Comparison of ENCODE assay signal across 1 cellular context in the genomic region with DNA sequence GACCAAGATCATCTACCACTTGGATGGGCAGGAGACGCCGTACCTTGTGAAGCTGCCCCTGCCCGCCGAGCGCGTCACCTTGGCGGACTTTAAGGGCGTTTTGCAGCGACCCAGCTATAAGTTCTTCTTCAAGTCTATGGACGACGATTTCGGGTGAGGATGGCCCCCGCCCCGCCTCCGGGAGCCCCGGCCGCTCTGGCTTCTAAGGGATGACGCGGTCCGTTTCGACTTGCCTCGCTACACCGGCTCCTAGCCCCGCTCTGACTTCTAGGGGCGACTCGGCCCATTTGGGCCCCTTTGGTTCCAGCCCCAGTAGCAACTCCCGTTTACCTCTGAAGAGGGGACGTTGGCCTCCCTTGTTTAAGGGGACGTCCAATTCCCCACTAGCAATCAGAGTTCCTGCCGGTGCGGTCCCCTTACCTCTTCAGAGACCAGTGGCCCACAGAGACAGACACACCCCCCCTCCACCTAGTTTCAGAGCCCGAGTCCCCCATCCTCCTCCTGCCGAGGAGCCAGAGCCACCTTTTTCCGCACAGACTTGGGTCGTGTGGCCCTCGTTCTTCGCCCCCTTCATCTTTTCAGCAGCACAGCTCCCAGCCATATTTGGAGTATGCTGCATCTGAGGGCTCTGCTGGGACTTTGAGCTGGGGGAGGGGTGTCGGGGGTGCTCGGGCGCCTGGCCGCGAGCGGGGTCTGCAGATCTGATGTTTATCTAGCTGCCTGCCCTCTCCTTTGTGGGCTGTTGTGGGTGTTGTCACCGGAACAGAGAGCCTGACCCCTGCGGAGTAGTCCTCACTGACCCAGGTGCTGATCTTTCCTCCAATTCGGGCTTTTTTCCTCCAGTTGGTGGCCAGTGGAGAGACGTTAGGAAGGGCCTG.
TF ChIP-seq lines count a peak whose summit lies in the region.

No MANE protein-coding gene starts in this region.

TF ChIP-seq in H1, 55 proteins besides CTCF, POLR2A, EP300 and RAD21:
- peak; percentile 3; the same call in 1 of the 2 replicates for TF ChIP-seq PHF8 (conservative IDR thresholded peaks at IDR 0.05; ENCODE audit: low read depth, low read length)
- 0 out of 2 replicates have a peak, but pooled peaks have one; percentile 13 for TF ChIP-seq TBP (IDR thresholded peaks at IDR 0.05; ENCODE audit: low read depth, low read length)
- no peak for TF ChIP-seq SIRT6 (IDR thresholded peaks at IDR 0.05; ENCODE audit: low read length)
- no peak for TF ChIP-seq CBX8 (IDR thresholded peaks at IDR 0.05; ENCODE audit: borderline replicate concordance, low read depth, low read length)
- TF ChIP-seq SIN3A (conservative IDR thresholded peaks at IDR 0.05 in 1 of 2, IDR thresholded peaks at IDR 0.05 in 1 of 2; ENCODE audit: low read depth in 1 of 2, low read length in 2 of 2): peak in 1 of 2 experiments; percentile 31; a peak in 1 of 4 replicates
- TF ChIP-seq EGR1 (IDR thresholded peaks at IDR 0.05; ENCODE audit: borderline replicate concordance, low read depth, low read length): no peak
- TF ChIP-seq, protein P1, sequence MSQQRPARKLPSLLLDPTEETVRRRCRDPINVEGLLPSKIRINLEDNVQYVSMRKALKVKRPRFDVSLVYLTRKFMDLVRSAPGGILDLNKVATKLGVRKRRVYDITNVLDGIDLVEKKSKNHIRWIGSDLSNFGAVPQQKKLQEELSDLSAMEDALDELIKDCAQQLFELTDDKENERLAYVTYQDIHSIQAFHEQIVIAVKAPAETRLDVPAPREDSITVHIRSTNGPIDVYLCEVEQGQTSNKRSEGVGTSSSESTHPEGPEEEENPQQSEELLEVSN (IDR thresholded peaks at IDR 0.05): no peak
- peak; percentile 39 for TF ChIP-seq SAP30 (IDR thresholded peaks at IDR 0.05; ENCODE audit: insufficient read depth, insufficient replicate concordance, low read length)
- no peak for TF ChIP-seq CREB1 (IDR thresholded peaks at IDR 0.05)
- peak; percentile 62 for TF ChIP-seq ASH2L (IDR thresholded peaks at IDR 0.05; ENCODE audit: low read length)
- peak; percentile 65 for TF ChIP-seq KDM4A (IDR thresholded peaks at IDR 0.05; ENCODE audit: low read depth, low read length, severe bottlenecking)
